8 cellular contexts compared by ENCODE assay signal in the genomic region with DNA sequence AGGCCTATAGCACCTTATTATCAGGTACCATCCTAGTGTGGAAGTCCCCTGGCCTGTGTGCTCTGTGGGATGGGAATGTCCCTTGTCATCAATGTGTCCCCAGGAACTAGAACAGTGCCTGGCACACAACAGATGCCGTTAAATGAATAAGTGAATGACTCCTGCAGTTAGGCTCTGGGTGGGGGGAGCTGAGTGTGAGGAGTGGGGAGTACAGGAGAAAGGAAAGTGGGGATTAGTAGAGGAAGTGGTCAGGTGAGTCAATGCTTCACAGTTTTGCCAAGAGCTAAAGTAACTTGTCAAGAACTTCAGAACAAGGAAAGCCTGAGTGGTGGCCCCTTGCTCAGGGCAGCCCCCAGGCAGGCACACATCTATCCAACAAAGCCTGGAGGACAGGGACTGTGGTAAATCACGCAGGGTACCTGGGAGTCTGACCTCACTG. TPM values are rescaled to one million over a fixed set of nuclear protein-coding genes. Genes with fewer than 3 reads are reported as not detected.
DNase-seq lines count a peak whose midpoint lies in the region; ATAC-seq and TF ChIP-seq lines count a peak whose summit lies in the region.

No MANE protein-coding gene starts in this region.

- DNase-seq in Jurkat, Clone E6-1 (ENCODE audit: low read depth, low spot score), result peak; percentile 81
- peak; percentile 65 for DNase-seq in activated T-helper 1 cell treated with anti-CD3 and anti-CD28 coated beads, Interleukin-12 subunit alpha, Interleukin-12 subunit beta, Interleukin-2, Interleukin-4 antibody, amounts not matched to agents 30 ng/mL and 10 ng/mL and 1 ng/mL, durations not matched to agents 14 hours and 24 hours and 36 hours (ENCODE audit: low spot score)
- DNase-seq in osteoblast (ENCODE audit: insufficient read length, low spot score, missing footprints) (peak; percentile 57), SHP77 (lab: John Stamatoyannopoulos, UW) (no peak), SJCRH30 (no peak), esophagus muscularis mucosa (ENCODE audit: extremely low spot score) (no peak), head of caudate nucleus (no peak)

- H3K4me1 ChIP-seq in osteoblast (ENCODE audit: insufficient read depth, low read length) (peaks cover 15% of the 10 kb centered on the region), SJCRH30 (peaks cover 35% of the 10 kb centered on the region), esophagus muscularis mucosa (peaks cover 29 to 41% (median 35%) of the 10 kb centered on the region in 4 donors)

- peak overlapping the region; percentile 83 for H3K4me3 Mint-ChIP-seq in activated T-helper 1 cell treated with anti-CD3 and anti-CD28 coated beads, Interleukin-12 subunit alpha, Interleukin-12 subunit beta, Interleukin-2, Interleukin-4 antibody, amounts not matched to agents 30 ng/mL and 10 ng/mL and 1 ng/mL, durations not matched to agents 14 hours and 24 hours and 36 hours

- whole genome bisulfite sequencing in esophagus muscularis mucosa, result 94% methylated on average over 2 of the region's 2 CpGs

- TF ChIP-seq CTCF in osteoblast (IDR thresholded peaks at IDR 0.05; ENCODE audit: extremely low read depth, low read depth, low read length), result no peak
- TF ChIP-seq CTCF in esophagus muscularis mucosa (IDR thresholded peaks at IDR 0.05), result no peak

- no peak for TF ChIP-seq POLR2A in esophagus muscularis mucosa (IDR thresholded peaks at IDR 0.05; ENCODE audit: low read depth)

- H3K36me3 ChIP-seq in osteoblast (ENCODE audit: insufficient read depth, low read length) (no peaks in the 10 kb centered on the region), SJCRH30 (peaks cover 6% of the 10 kb centered on the region), esophagus muscularis mucosa (no peaks in the 10 kb centered on the region)

- peaks cover 39% of the 10 kb centered on the region for H3K36me3 Mint-ChIP-seq in activated T-helper 1 cell treated with anti-CD3 and anti-CD28 coated beads, Interleukin-12 subunit alpha, Interleukin-12 subunit beta, Interleukin-2, Interleukin-4 antibody, amounts not matched to agents 30 ng/mL and 10 ng/mL and 1 ng/mL, durations not matched to agents 14 hours and 24 hours and 36 hours (ENCODE audit: low read depth)

- ATAC-seq in GM21381 (IDR thresholded peaks at IDR 0.05; ENCODE audit: unreplicated experiment), result peak; percentile 14

- no peaks in the 10 kb centered on the region for H3K79me2 ChIP-seq in osteoblast (ENCODE audit: insufficient read depth, low read length)

- no peak overlapping the region for H3K27ac ChIP-seq in osteoblast (ENCODE audit: low read depth, low read length)
- no peak overlapping the region for H3K27ac ChIP-seq in SJCRH30
- no peak overlapping the region for H3K27ac ChIP-seq in esophagus muscularis mucosa (replicated peaks in 1 of 4)

- peaks cover 93% of the 10 kb centered on the region for H3K4me1 Mint-ChIP-seq in activated T-helper 1 cell treated with anti-CD3 and anti-CD28 coated beads, Interleukin-12 subunit alpha, Interleukin-12 subunit beta, Interleukin-2, Interleukin-4 antibody, amounts not matched to agents 30 ng/mL and 10 ng/mL and 1 ng/mL, durations not matched to agents 14 hours and 24 hours and 36 hours (ENCODE audit: low read depth)

- peaks cover 2% of the 10 kb centered on the region for H3K27me3 Mint-ChIP-seq in activated T-helper 1 cell treated with anti-CD3 and anti-CD28 coated beads, Interleukin-12 subunit alpha, Interleukin-12 subunit beta, Interleukin-2, Interleukin-4 antibody, amounts not matched to agents 30 ng/mL and 10 ng/mL and 1 ng/mL, durations not matched to agents 14 hours and 24 hours and 36 hours (ENCODE audit: insufficient read depth)

- no peaks in the 10 kb centered on the region for H4K20me1 ChIP-seq in osteoblast (ENCODE audit: insufficient read depth, low read length)

- no peak overlapping the region for H3K4me2 ChIP-seq in osteoblast (ENCODE audit: insufficient read depth, low read length)

- H3K27me3 ChIP-seq in osteoblast (ENCODE audit: insufficient read depth, low read length), result no peaks in the 10 kb centered on the region
- no peaks in the 10 kb centered on the region for H3K27me3 ChIP-seq in SJCRH30
- no peaks in the 10 kb centered on the region for H3K27me3 ChIP-seq in esophagus muscularis mucosa

- H2AFZ ChIP-seq in osteoblast (ENCODE audit: low read length), result no peak overlapping the region

- H3K9me3 ChIP-seq in osteoblast (ENCODE audit: low read depth, low read length), result no peaks in the 10 kb centered on the region
- no peaks in the 10 kb centered on the region for H3K9me3 ChIP-seq in SJCRH30 (replicated peaks)
- no peaks in the 10 kb centered on the region for H3K9me3 ChIP-seq in esophagus muscularis mucosa

- H3K27ac Mint-ChIP-seq in activated T-helper 1 cell treated with anti-CD3 and anti-CD28 coated beads, Interleukin-12 subunit alpha, Interleukin-12 subunit beta, Interleukin-2, Interleukin-4 antibody, amounts not matched to agents 30 ng/mL and 10 ng/mL and 1 ng/mL, durations not matched to agents 14 hours and 24 hours and 36 hours, result peak overlapping the region; percentile 96

- intact Hi-C loops in activated T-helper 1 cell treated with anti-CD3 and anti-CD28 coated beads, Interleukin-12 subunit alpha, Interleukin-12 subunit beta, Interleukin-2, Interleukin-4 antibody, amounts not matched to agents 30 ng/mL and 10 ng/mL and 1 ng/mL, durations not matched to agents 14 hours and 24 hours and 36 hours (cut with micrococcal nuclease), result loop anchor here (1.0 to 10.0 kb wide), 15 partner anchors 33 to 808 kb away; a partner anchor contains a TSS
- intact Hi-C loops in esophagus muscularis mucosa (cut with DNase I), result loop anchor here (5.0 to 10.0 kb wide), 4 partner anchors 97 to 299 kb away; no protein-coding TSS in a partner anchor
- intact Hi-C loops in head of caudate nucleus (cut with DNase I), result no loop called here

- TF ChIP-seq EP300 in esophagus muscularis mucosa (IDR thresholded peaks at IDR 0.05), result no peak

- H3K9me3 Mint-ChIP-seq in activated T-helper 1 cell treated with anti-CD3 and anti-CD28 coated beads, Interleukin-12 subunit alpha, Interleukin-12 subunit beta, Interleukin-2, Interleukin-4 antibody, amounts not matched to agents 30 ng/mL and 10 ng/mL and 1 ng/mL, durations not matched to agents 14 hours and 24 hours and 36 hours, result no peaks in the 10 kb centered on the region

- H3K4me3 ChIP-seq in Jurkat, Clone E6-1 (ENCODE audit: low read length), result peak overlapping the region; percentile 52
- no peak overlapping the region for H3K4me3 ChIP-seq in osteoblast (ENCODE audit: insufficient read depth, low read length)
- H3K4me3 ChIP-seq in SJCRH30, result no peak overlapping the region
- H3K4me3 ChIP-seq in esophagus muscularis mucosa, result no peak overlapping the region

RNA-seq across cellular contexts. Expression of a gene that starts 33.4 kb away (rescaled TPM):
- polyA plus RNA-seq in Jurkat, Clone E6-1 (2012; ENCODE audit: insufficient read depth, insufficient read length), result 267 TPM
- total RNA-seq in activated T-helper 1 cell treated with anti-CD3 and anti-CD28 coated beads, Interleukin-12 subunit alpha, Interleukin-12 subunit beta, Interleukin-2, Interleukin-4 antibody, amounts not matched to agents 30 ng/mL and 10 ng/mL and 1 ng/mL, durations not matched to agents 14 hours and 24 hours and 36 hours, result 228 and 229 TPM in 2 replicates
- total RNA-seq in osteoblast (213 and 272 TPM in 2 replicates), esophagus muscularis mucosa (100 to 1,000 TPM; 118 to 154 (median 131) TPM)
- total RNA-seq in SJCRH30 (2014; rRNA removed; shearing (Covaris generic)), result 225 and 241 TPM in 2 replicates

RNA-seq across cellular contexts. Expression of a gene that starts 42.5 kb away (rescaled TPM):
- polyA plus RNA-seq in Jurkat, Clone E6-1 (2012; ENCODE audit: insufficient read depth, insufficient read length), result 11.3 TPM
- 13.2 and 13.6 TPM in 2 replicates for total RNA-seq in activated T-helper 1 cell treated with anti-CD3 and anti-CD28 coated beads, Interleukin-12 subunit alpha, Interleukin-12 subunit beta, Interleukin-2, Interleukin-4 antibody, amounts not matched to agents 30 ng/mL and 10 ng/mL and 1 ng/mL, durations not matched to agents 14 hours and 24 hours and 36 hours
- total RNA-seq in osteoblast, result 52.1 and 54.2 TPM in 2 replicates
- 6.1 and 7.2 TPM in 2 replicates for total RNA-seq in SJCRH30 (2014; rRNA removed; shearing (Covaris generic))
- 10 to 100 TPM; 18.7 to 42.3 (median 27.7) TPM for total RNA-seq in esophagus muscularis mucosa

Comparison
In these comparisons a context has a peak if more than half of its experiments do, and no peak if none do; other contexts are left out.
1. DNase-seq: peak in Jurkat, Clone E6-1 (single experiment), activated T-helper 1 cell treated with anti-CD3 and anti-CD28 coated beads, Interleukin-12 subunit alpha, Interleukin-12 subunit beta, Interleukin-2, Interleukin-4 antibody, amounts not matched to agents 30 ng/mL and 10 ng/mL and 1 ng/mL, durations not matched to agents 14 hours and 24 hours and 36 hours (single experiment) and osteoblast (single experiment); none in SHP77 (0 of 2), SJCRH30 (0 of 2), esophagus muscularis mucosa (single experiment) and head of caudate nucleus (0 of 42).